In the genomic region with DNA sequence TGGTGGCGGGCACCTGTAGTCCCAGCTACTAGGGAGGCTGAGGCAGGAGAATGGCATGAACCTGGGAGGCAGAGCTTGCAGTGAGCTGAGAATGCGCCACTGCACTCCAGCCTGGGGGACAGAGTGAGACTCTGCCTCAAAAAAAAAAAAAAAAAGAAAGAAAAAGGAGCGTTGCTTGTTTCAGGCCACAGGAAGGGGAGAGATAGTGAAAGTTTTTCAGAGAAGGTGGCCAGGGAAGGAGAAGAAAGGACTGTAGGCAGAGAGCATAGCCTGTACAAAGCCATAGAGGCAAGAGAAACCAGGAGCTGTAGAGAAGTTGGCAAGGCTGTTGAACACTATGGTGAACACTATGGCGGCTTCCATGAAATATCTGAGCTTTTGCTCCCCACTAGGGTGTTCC, we compare ENCODE assay signal across 7 cellular contexts. TPM values are rescaled to one million over a fixed set of nuclear protein-coding genes. Genes with fewer than 3 reads are reported as not detected.
DNase-seq lines count a peak whose midpoint lies in the region; ATAC-seq, FAIRE-seq and TF ChIP-seq lines count a peak whose summit lies in the region.
"Not testable (repeated sequence)": the region's sequence is repeated elsewhere in the genome, so short reads cannot be mapped to it uniquely, and the experiment has no call there.

No MANE protein-coding gene starts in this region.

- peak overlapping the region; percentile 39 for H3K27ac Mint-ChIP-seq in T-helper 17 cell
- H3K27ac Mint-ChIP-seq in activated T-cell treated with anti-CD3 and anti-CD28 coated beads, Interleukin-2, amount 50 U/mL, for 24 hours: peak overlapping the region; percentile 35
- peak overlapping the region; percentile 88 for H3K27ac Mint-ChIP-seq in activated naive CD8-positive, alpha-beta T cell treated with anti-CD3 and anti-CD28 coated beads, Interleukin-2, amount 10 ng/mL, durations not matched to agents 7 days and 5 days
- H3K27ac Mint-ChIP-seq in neural crest cell (ENCODE audit: unreplicated experiment): not testable (repeated sequence)

- CTCF ChIA-PET in HEK293 (lab: Yijun Ruan, JAX): interaction anchor here (1.1 to 1.6 kb wide), 2 partner anchors 10 to 20 kb away, joined by 3 to 5 read pairs; no protein-coding TSS in a partner anchor

- not testable (repeated sequence) for H3K9me3 Mint-ChIP-seq in activated T-cell treated with anti-CD3 and anti-CD28 coated beads, Interleukin-2, amount 50 U/mL, for 24 hours; activated naive CD8-positive, alpha-beta T cell treated with anti-CD3 and anti-CD28 coated beads, Interleukin-2, amount 10 ng/mL, durations not matched to agents 7 days and 5 days; neural crest cell

- not testable (repeated sequence) for H3K9me3 ChIP-seq in HEK293 (ENCODE audit: control insufficient read depth, insufficient read depth, low read depth, low read length); T-helper 17 cell (ENCODE audit: control insufficient read depth, low read length, poor library complexity, severe bottlenecking); kidney (ENCODE audit: control insufficient read depth in 1 of 2, low read length in 2 of 2)

- POLR2A ChIA-PET in HEK293 (lab: Yijun Ruan, JAX): interaction anchor here (0.5 to 1.9 kb wide), 6 partner anchors 11 to 49 kb away, joined by 3 to 12 read pairs (median 3); partner anchors contain the start of gene MLX
- POLR2A ChIA-PET in activated naive CD8-positive, alpha-beta T cell treated with anti-CD3 and anti-CD28 coated beads, Interleukin-2, amount 10 ng/mL, durations not matched to agents 7 days and 5 days (lab: Charles Lee): interaction anchor here (0.7 to 2.1 kb wide), 8 partner anchors 9 to 827 kb away, joined by 3 to 19 read pairs (median 4); partner anchors contain the start of genes HSD17B1 and MLX

- not testable (repeated sequence) for H3K4me3 ChIP-seq in HEK293 (ENCODE audit: low read depth, low read length); kidney (ENCODE audit: low read length in 2 of 2)

- not testable (repeated sequence) for FAIRE-seq in kidney (lab: Jason Lieb, UNC)

- H3K36me3 ChIP-seq in HEK293 (ENCODE audit: control insufficient read depth in 2 of 2, insufficient read depth in 1 of 2, low read length in 2 of 2) (peaks cover 20 to 57% of the 10 kb centered on the region in 2 experiments; a peak in 2 of 3 replicates), kidney (ENCODE audit: control insufficient read depth in 1 of 2, insufficient read depth in 2 of 2, low read length in 2 of 2) (peaks cover 11 to 19% of the 10 kb centered on the region in 2 donors)

- H3K4me1 Mint-ChIP-seq in T-helper 17 cell (peaks cover 24% of the 10 kb centered on the region), neural crest cell (peaks cover 13% of the 10 kb centered on the region)
- H3K4me1 Mint-ChIP-seq in activated T-cell treated with anti-CD3 and anti-CD28 coated beads, Interleukin-2, amount 50 U/mL, for 24 hours (ENCODE audit: low read depth): peaks cover 36% of the 10 kb centered on the region
- H3K4me1 Mint-ChIP-seq in activated naive CD8-positive, alpha-beta T cell treated with anti-CD3 and anti-CD28 coated beads, Interleukin-2, amount 10 ng/mL, durations not matched to agents 7 days and 5 days: peaks cover 34% of the 10 kb centered on the region

- not testable (repeated sequence) for ATAC-seq in T-helper 17 cell; activated naive CD8-positive, alpha-beta T cell treated with anti-CD3 and anti-CD28 coated beads, Interleukin-2, amount 10 ng/mL, durations not matched to agents 7 days and 5 days (ENCODE audit: low read depth)

- DNase-seq in T-helper 17 cell; activated T-cell treated with anti-CD3 and anti-CD28 coated beads, Interleukin-2, amount 50 U/mL, for 24 hours; activated naive CD8-positive, alpha-beta T cell treated with anti-CD3 and anti-CD28 coated beads, Interleukin-2, amount 10 ng/mL, durations not matched to agents 7 days and 5 days; neural crest cell (ENCODE audit: low read depth, low spot score): not testable (repeated sequence)
- peak; percentile 6 for DNase-seq in kidney

- H3K36me3 Mint-ChIP-seq in T-helper 17 cell (ENCODE audit: low read depth); neural crest cell (ENCODE audit: low read depth): not testable (repeated sequence)
- H3K36me3 Mint-ChIP-seq in activated T-cell treated with anti-CD3 and anti-CD28 coated beads, Interleukin-2, amount 50 U/mL, for 24 hours (ENCODE audit: low read depth): peaks cover 52% of the 10 kb centered on the region
- H3K36me3 Mint-ChIP-seq in activated naive CD8-positive, alpha-beta T cell treated with anti-CD3 and anti-CD28 coated beads, Interleukin-2, amount 10 ng/mL, durations not matched to agents 7 days and 5 days: peaks cover 17% of the 10 kb centered on the region

- TF ChIP-seq CTCF in C4-2B (conservative IDR thresholded peaks at IDR 0.05); HEK293 (tag by site-specific recombination; IDR thresholded peaks at IDR 0.05); kidney (IDR thresholded peaks at IDR 0.05; ENCODE audit: borderline replicate concordance, extremely low read depth, insufficient read depth); neural crest cell (conservative IDR thresholded peaks at IDR 0.05): not testable (repeated sequence)

- not testable (repeated sequence) for H3K4me1 ChIP-seq in HEK293 (ENCODE audit: control insufficient read depth, insufficient read depth, low read length)
- peaks cover 10 to 12% of the 10 kb centered on the region in 2 donors for H3K4me1 ChIP-seq in kidney (ENCODE audit: control insufficient read depth in 1 of 2, insufficient read depth in 1 of 2, low read depth in 1 of 2, low read length in 2 of 2)

- not testable (repeated sequence) for H3K27me3 Mint-ChIP-seq in T-helper 17 cell; activated T-cell treated with anti-CD3 and anti-CD28 coated beads, Interleukin-2, amount 50 U/mL, for 24 hours; activated naive CD8-positive, alpha-beta T cell treated with anti-CD3 and anti-CD28 coated beads, Interleukin-2, amount 10 ng/mL, durations not matched to agents 7 days and 5 days; neural crest cell (ENCODE audit: low read depth)

- H3K4me3 Mint-ChIP-seq in T-helper 17 cell (peak overlapping the region; percentile 41), neural crest cell (peak overlapping the region; percentile 41)
- not testable (repeated sequence) for H3K4me3 Mint-ChIP-seq in activated T-cell treated with anti-CD3 and anti-CD28 coated beads, Interleukin-2, amount 50 U/mL, for 24 hours
- H3K4me3 Mint-ChIP-seq in activated naive CD8-positive, alpha-beta T cell treated with anti-CD3 and anti-CD28 coated beads, Interleukin-2, amount 10 ng/mL, durations not matched to agents 7 days and 5 days: peak overlapping the region; percentile 78

- not testable (repeated sequence) for H3K9ac ChIP-seq in kidney (ENCODE audit: low read length in 2 of 2)

- intact Hi-C loops in kidney (cut with DNase I): not testable (repeated sequence)

- peak overlapping the region; percentile 78 for H3K27ac ChIP-seq in C4-2B
- H3K27ac ChIP-seq in HEK293 (ENCODE audit: extremely low read depth, low read depth, low read length); kidney (ENCODE audit: low read depth in 2 of 2, low read length in 2 of 2): not testable (repeated sequence)

RNA-seq across cellular contexts. Expression of gene NAGLU, which starts 4.5 kb away (rescaled TPM):
- 10 to 100 TPM; 12.5 to 13.2 TPM for total RNA-seq in T-helper 17 cell
- 10 to 100 TPM; 22.9 to 23.9 TPM for total RNA-seq in activated naive CD8-positive, alpha-beta T cell treated with anti-CD3 and anti-CD28 coated beads, Interleukin-2, amount 10 ng/mL, durations not matched to agents 7 days and 5 days
- total RNA-seq in kidney: 37.5 TPM
- polyA plus RNA-seq in kidney (ENCODE audit: insufficient read depth, low read depth, low replicate concordance): 52.7 TPM
- 20.5 and 21.2 TPM in 2 replicates for total RNA-seq in neural crest cell

RNA-seq across cellular contexts. Expression of gene HSD17B1, which starts 12.2 kb away (rescaled TPM):
- total RNA-seq in T-helper 17 cell (1 to 10 TPM in 1 of 2 donors, under 1 TPM in 1; 0.90 to 1.2 TPM), kidney (0.31 TPM), neural crest cell (1.2 and 1.9 TPM in 2 replicates)
- 1 to 10 TPM; 1.2 TPM for total RNA-seq in activated naive CD8-positive, alpha-beta T cell treated with anti-CD3 and anti-CD28 coated beads, Interleukin-2, amount 10 ng/mL, durations not matched to agents 7 days and 5 days
- polyA plus RNA-seq in kidney (ENCODE audit: insufficient read depth, low read depth, low replicate concordance): 3.3 TPM

RNA-seq across cellular contexts. Expression of gene COASY, which starts 21.4 kb away (rescaled TPM):
- total RNA-seq in T-helper 17 cell (10 to 100 TPM; 39.1 to 49.4 TPM), kidney (71.9 TPM), neural crest cell (58.3 and 59.6 TPM in 2 replicates)
- total RNA-seq in activated naive CD8-positive, alpha-beta T cell treated with anti-CD3 and anti-CD28 coated beads, Interleukin-2, amount 10 ng/mL, durations not matched to agents 7 days and 5 days: 10 to 100 TPM; 83.3 to 98.1 TPM
- 145 TPM for polyA plus RNA-seq in kidney (ENCODE audit: insufficient read depth, low read depth, low replicate concordance)

RNA-seq across cellular contexts. Expression of gene MLX, which starts 26.3 kb away (rescaled TPM):
- total RNA-seq in T-helper 17 cell: 10 to 100 TPM; 33.1 to 36.1 TPM
- 10 to 100 TPM; 62.9 to 64.9 TPM for total RNA-seq in activated naive CD8-positive, alpha-beta T cell treated with anti-CD3 and anti-CD28 coated beads, Interleukin-2, amount 10 ng/mL, durations not matched to agents 7 days and 5 days
- total RNA-seq in kidney: 38.7 TPM
- 41.0 TPM for polyA plus RNA-seq in kidney (ENCODE audit: insufficient read depth, low read depth, low replicate concordance)
- total RNA-seq in neural crest cell: 38.6 and 41.1 TPM in 2 replicates

RNA-seq across cellular contexts. Expression of gene PSMC3IP, which starts 37.0 kb away (rescaled TPM):
- total RNA-seq in T-helper 17 cell (1 to 10 TPM; 2.4 to 2.6 TPM), kidney (5.8 TPM), neural crest cell (44.6 and 47.8 TPM in 2 replicates)
- 10 to 100 TPM; 15.9 to 16.9 TPM for total RNA-seq in activated naive CD8-positive, alpha-beta T cell treated with anti-CD3 and anti-CD28 coated beads, Interleukin-2, amount 10 ng/mL, durations not matched to agents 7 days and 5 days
- 3.6 TPM for polyA plus RNA-seq in kidney (ENCODE audit: insufficient read depth, low read depth, low replicate concordance)
